Comparison of ENCODE assay signal across 15 cellular contexts in the genomic region with DNA sequence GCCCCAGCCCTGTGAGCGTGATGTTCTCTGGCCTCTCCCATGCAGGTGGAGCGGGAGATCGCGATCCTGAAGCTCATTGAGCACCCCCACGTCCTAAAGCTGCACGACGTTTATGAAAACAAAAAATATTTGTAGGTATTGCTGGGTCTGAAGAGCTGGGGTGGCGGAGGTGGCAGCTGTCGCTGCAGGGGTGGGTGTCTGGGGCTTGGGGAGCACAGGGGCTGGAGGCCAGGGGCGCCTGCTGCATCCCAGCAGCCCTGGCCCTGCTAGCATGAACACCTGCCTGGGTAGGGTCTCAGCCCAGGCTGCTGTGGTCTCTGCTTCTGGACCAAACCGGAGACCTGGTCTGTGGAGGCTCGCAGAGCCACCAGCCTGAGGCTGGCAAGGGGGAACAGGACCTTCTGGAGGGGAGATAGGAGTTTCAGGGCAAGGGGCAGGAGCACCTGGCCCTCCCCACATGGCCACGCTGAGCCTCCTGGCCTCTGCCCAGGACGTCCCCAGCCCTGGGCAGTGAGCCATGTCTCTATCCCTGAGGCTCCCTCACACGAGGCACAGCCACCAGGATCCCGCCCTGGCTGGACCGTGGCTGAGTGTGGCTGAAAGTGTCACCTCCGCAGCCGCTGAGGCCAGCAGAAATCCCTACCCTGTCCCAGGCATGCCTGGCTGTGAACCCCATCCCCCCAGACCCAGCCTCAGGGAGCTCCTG. TPM values are rescaled to one million over a fixed set of nuclear protein-coding genes. Genes with fewer than 3 reads are reported as not detected.
A peak's percentile ranks its signal among the peaks of the same experiment; 100 is the strongest.
DNase-seq lines count a peak whose midpoint lies in the region; ATAC-seq and TF ChIP-seq lines count a peak whose summit lies in the region.
"Had no signal": no experiment of that assay in that cellular context is flagged by ENCODE, and none has a peak within 500 bp of the region (broad histone marks: within the 10 kb centered on the region; RNA-seq: fewer than 3 reads in every experiment).

No MANE protein-coding gene starts in this region.

- H3K14ac ChIP-seq in mesenchymal stem cell (ENCODE audit: low read length in 2 of 2): peak overlapping the region in 1 of 2 experiments; percentile 68

- no peak overlapping the region for H3K27ac Mint-ChIP-seq in stimulated activated memory B cell treated with anti-CD40 and anti-IgM and Interleukin-4, amounts not matched to agents 10 μg/mL and 1 μg/mL and 100 μg/mL, for 72 hours

- no peak overlapping the region for H3K9ac ChIP-seq in mesenchymal stem cell (ENCODE audit: low read length)

- peak overlapping the region; percentile 44 for H2BK15ac ChIP-seq in mesenchymal stem cell (ENCODE audit: low read depth, poor library complexity, severe bottlenecking)

- H3K18ac ChIP-seq in mesenchymal stem cell (ENCODE audit: low read depth in 1 of 2, low read length in 2 of 2): peak overlapping the region; percentile 58 to 90

- H2BK12ac ChIP-seq in mesenchymal stem cell (ENCODE audit: low read length in 2 of 2): peak overlapping the region; percentile 61 to 70

- H3K9me3 Mint-ChIP-seq in stimulated activated memory B cell treated with anti-CD40 and anti-IgM and Interleukin-4, amounts not matched to agents 10 μg/mL and 1 μg/mL and 100 μg/mL, for 72 hours: no peaks in the 10 kb centered on the region

- H3K9me3 ChIP-seq in heart left ventricle (no peaks in the 10 kb centered on the region), right atrium auricular region (no peaks in the 10 kb centered on the region), mesenchymal stem cell (ENCODE audit: control insufficient read depth, low read length) (no peaks in the 10 kb centered on the region), aorta (ENCODE audit: control insufficient read depth, low read length) (no peaks in the 10 kb centered on the region), SJCRH30 (replicated peaks) (no peaks in the 10 kb centered on the region)
- H3K9me3 ChIP-seq: BE2C had no signal

- no peaks in the 10 kb centered on the region for H3K79me1 ChIP-seq in mesenchymal stem cell (replicated peaks; ENCODE audit: low read length, poor library complexity, severe bottlenecking)

- no peak for TF ChIP-seq POLR2A in heart left ventricle (IDR thresholded peaks at IDR 0.05)

- H4K8ac ChIP-seq in mesenchymal stem cell (ENCODE audit: low read length): peak overlapping the region; percentile 85

- no peak overlapping the region for H2BK5ac ChIP-seq in mesenchymal stem cell (ENCODE audit: low read depth, low read length, poor library complexity, severe bottlenecking)

- peak overlapping the region; percentile 27 for H2BK120ac ChIP-seq in mesenchymal stem cell (ENCODE audit: low read depth, low read length)

- peaks cover 18% of the 10 kb centered on the region for H3K27me3 Mint-ChIP-seq in stimulated activated memory B cell treated with anti-CD40 and anti-IgM and Interleukin-4, amounts not matched to agents 10 μg/mL and 1 μg/mL and 100 μg/mL, for 72 hours

- WGBS in heart left ventricle, 4 donors: 57 to 68% (median 60%) methylated on average over 16 to 19 of the region's 19 CpGs
- 73% methylated on average over 18 of the region's 19 CpGs for WGBS in mesenchymal stem cell
- 43 to 48% methylated on average over 19 of the region's 19 CpGs for WGBS in aorta, 2 donors

- DNase-seq in heart left ventricle (no peak), right atrium auricular region (ENCODE audit: low spot score) (no peak), cerebellar cortex (ENCODE audit: low spot score) (peak; percentile 33), mesenchymal stem cell (no peak), aorta (no peak), superior temporal gyrus (ENCODE audit: extremely low spot score) (no peak), SJCRH30 (no peak)
- DNase-seq: GF-D8, Kasumi-1, NCI-H1694, NCI-H2081, NCI-H446 treated with DMSO at 0.1 percent for 48 hours, NCI-H69 had no signal

- H3K4me1 Mint-ChIP-seq in stimulated activated memory B cell treated with anti-CD40 and anti-IgM and Interleukin-4, amounts not matched to agents 10 μg/mL and 1 μg/mL and 100 μg/mL, for 72 hours: no peaks in the 10 kb centered on the region

- H3K4me3 ChIP-seq in heart left ventricle (no peak overlapping the region), right atrium auricular region (no peak overlapping the region), mesenchymal stem cell (ENCODE audit: insufficient read depth in 1 of 2, low read depth in 1 of 2, low read length in 2 of 2) (no peak overlapping the region), aorta (ENCODE audit: low read length in 2 of 2) (no peak overlapping the region), SJCRH30 (no peak overlapping the region)

- H3K4me3 Mint-ChIP-seq in stimulated activated memory B cell treated with anti-CD40 and anti-IgM and Interleukin-4, amounts not matched to agents 10 μg/mL and 1 μg/mL and 100 μg/mL, for 72 hours: no peak overlapping the region

- no peaks in the 10 kb centered on the region for H3K36me3 ChIP-seq in heart left ventricle
- no peaks in the 10 kb centered on the region for H3K36me3 ChIP-seq in right atrium auricular region
- H3K36me3 ChIP-seq in mesenchymal stem cell (ENCODE audit: control insufficient read depth in 1 of 2, insufficient read depth in 2 of 2, low read depth in 1 of 2, low read length in 2 of 2): no peaks in the 10 kb centered on the region
- H3K36me3 ChIP-seq in aorta (ENCODE audit: control insufficient read depth in 1 of 2, insufficient read depth in 2 of 2, low read length in 1 of 2): no peaks in the 10 kb centered on the region
- H3K36me3 ChIP-seq in SJCRH30: no peaks in the 10 kb centered on the region
- H3K36me3 ChIP-seq: BE2C had no signal

- H4K91ac ChIP-seq in mesenchymal stem cell (ENCODE audit: low read length): peak overlapping the region; percentile 95

- H3K4me1 ChIP-seq in heart left ventricle (peaks cover 0 to 37% (median 11%) of the 10 kb centered on the region in 12 donors), right atrium auricular region (peaks cover 0 to 36% of the 10 kb centered on the region in 2 donors), mesenchymal stem cell (ENCODE audit: control insufficient read depth, insufficient read depth, low read depth, low read length) (peaks cover 14% of the 10 kb centered on the region), aorta (ENCODE audit: control insufficient read depth in 1 of 2, insufficient read depth in 2 of 2, low read length in 2 of 2) (no peaks in the 10 kb centered on the region), SJCRH30 (no peaks in the 10 kb centered on the region)

- H3K23ac ChIP-seq in mesenchymal stem cell (ENCODE audit: low read length in 2 of 2): no peak overlapping the region

- peak overlapping the region; percentile 83 to 95 for H3K4ac ChIP-seq in mesenchymal stem cell (ENCODE audit: low read depth in 1 of 2, low read length in 2 of 2)

- no peaks in the 10 kb centered on the region for H3K36me3 Mint-ChIP-seq in stimulated activated memory B cell treated with anti-CD40 and anti-IgM and Interleukin-4, amounts not matched to agents 10 μg/mL and 1 μg/mL and 100 μg/mL, for 72 hours

- no peak overlapping the region for H2AFZ ChIP-seq in mesenchymal stem cell (ENCODE audit: low read depth, low read length)

- no peak for TF ChIP-seq CTCF in heart left ventricle (IDR thresholded peaks at IDR 0.05)
- TF ChIP-seq CTCF in right atrium auricular region (IDR thresholded peaks at IDR 0.05): no peak

- ATAC-seq in heart left ventricle (peak in 3 of 4 donors; percentile 4 to 42 (median 33)), aorta (ENCODE audit: low FRiP score) (peak; percentile 7)
- no peak for ATAC-seq in stimulated activated memory B cell treated with anti-CD40 and anti-IgM and Interleukin-4, amounts not matched to agents 10 μg/mL and 1 μg/mL and 100 μg/mL, for 72 hours

- H3K4me2 ChIP-seq in mesenchymal stem cell (ENCODE audit: low read length, poor library complexity, severe bottlenecking): no peak overlapping the region

- H3K27me3 ChIP-seq in heart left ventricle (peaks cover 0 to 5% (median 0%) of the 10 kb centered on the region in 9 donors), right atrium auricular region (no peaks in the 10 kb centered on the region), mesenchymal stem cell (ENCODE audit: control insufficient read depth in 1 of 2, insufficient read depth in 1 of 2, low read length in 2 of 2) (peaks cover 7 to 15% of the 10 kb centered on the region in 2 experiments), aorta (ENCODE audit: control insufficient read depth in 1 of 2, insufficient read depth in 2 of 2, low read length in 1 of 2) (no peaks in the 10 kb centered on the region), SJCRH30 (no peaks in the 10 kb centered on the region)
- H3K27me3 ChIP-seq: BE2C had no signal

- intact Hi-C loops in heart left ventricle (cut with DNase I) (no loop called here), aorta (cut with DNase I) (no loop called here)

- H2AK5ac ChIP-seq in mesenchymal stem cell (ENCODE audit: low read length, severe bottlenecking): no peak overlapping the region

- no peak overlapping the region for H3K27ac ChIP-seq in heart left ventricle
- no peak overlapping the region for H3K27ac ChIP-seq in right atrium auricular region
- no peak overlapping the region for H3K27ac ChIP-seq in mesenchymal stem cell (ENCODE audit: low read length, poor library complexity, severe bottlenecking)
- no peak overlapping the region for H3K27ac ChIP-seq in aorta (ENCODE audit: low read depth in 1 of 2, low read length in 2 of 2)
- H3K27ac ChIP-seq in SJCRH30: no peak overlapping the region

RNA-seq across cellular contexts. Expression of a gene that starts 48.2 kb away (rescaled TPM):
- total RNA-seq in heart left ventricle (10 to 100 TPM; 35.5 to 53.7 (median 44.7) TPM), right atrium auricular region (10 to 100 TPM; 22.0 to 27.9 TPM), aorta (10 to 100 TPM; 51.3 to 65.8 TPM)
- polyA plus RNA-seq in heart left ventricle (10 to 100 TPM; 27.4 to 61.1 TPM), aorta (100 to 1,000 TPM in 1 of 2 donors, 10 to 100 TPM in 1; 32.4 to 104 TPM)
- 10.6 TPM for polyA plus RNA-seq in mesenchymal stem cell (2013, experiment 1 of 2)
- 10.7 TPM for polyA plus RNA-seq in mesenchymal stem cell (2013, experiment 2 of 2)
- total RNA-seq in SJCRH30 (2014; rRNA removed; shearing (Covaris generic)): 11.3 and 13.5 TPM in 2 replicates

RNA-seq across cellular contexts. Expression of a gene that starts 48.7 kb away (rescaled TPM):
- total RNA-seq in heart left ventricle (under 1 TPM in 8 of 9 donors, not detected in 1; 0.16 to 0.85 (median 0.61) TPM), right atrium auricular region (under 1 TPM; 0.19 to 0.51 TPM), aorta (1 to 10 TPM in 1 of 2 donors, under 1 TPM in 1; 0.55 to 1.0 TPM)
- polyA plus RNA-seq in heart left ventricle (1 to 10 TPM in 1 of 2 donors, under 1 TPM in 1; 0.26 to 1.3 TPM), aorta (under 1 TPM; 0.61 to 0.63 TPM)
- 1.2 TPM for polyA plus RNA-seq in mesenchymal stem cell (2013, experiment 1 of 2)
- polyA plus RNA-seq in mesenchymal stem cell (2013, experiment 2 of 2): 0.77 TPM
- total RNA-seq in SJCRH30 (2014; rRNA removed; shearing (Covaris generic)): not detected in 2 replicates
